Comparison of ENCODE assay signal across 8 cellular contexts in the genomic region with DNA sequence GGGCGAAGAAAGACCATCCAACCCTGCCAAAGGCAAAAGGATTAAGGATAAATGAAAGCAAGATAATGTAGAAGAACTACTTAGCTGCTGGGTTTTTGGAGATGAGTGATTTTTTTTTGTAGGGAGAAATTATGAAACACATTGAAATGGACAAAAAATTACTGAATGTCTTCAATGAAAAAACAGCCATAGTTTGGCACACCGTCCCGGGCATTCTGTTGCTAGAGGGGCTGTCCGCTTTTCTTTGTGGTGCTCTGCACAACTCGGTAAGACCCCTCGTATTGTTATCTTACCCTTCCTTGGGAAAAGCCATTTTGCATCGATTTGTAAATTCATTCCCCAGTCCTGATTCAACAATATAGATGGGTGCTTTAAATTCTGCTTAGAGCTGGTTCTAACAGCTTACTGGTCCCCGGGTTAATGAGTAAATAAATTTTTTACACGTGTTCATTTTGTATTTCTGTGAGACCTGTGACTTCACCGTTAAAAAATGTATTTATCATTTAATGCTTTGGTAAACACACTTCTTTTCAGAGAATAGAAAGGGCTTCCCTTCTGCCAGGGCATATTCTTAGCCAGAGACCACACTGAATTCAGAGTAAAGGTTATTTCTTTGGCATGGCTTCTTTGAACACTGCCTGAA. TPM values are rescaled to one million over a fixed set of nuclear protein-coding genes. Genes with fewer than 3 reads are reported as not detected.
DNase-seq lines count a peak whose midpoint lies in the region; ATAC-seq and TF ChIP-seq lines count a peak whose summit lies in the region.

No MANE protein-coding gene starts in this region.

- H3K9me3 ChIP-seq in CD4-positive, alpha-beta memory T cell (ENCODE audit: control insufficient read depth in 1 of 2, low read length in 2 of 2), result no peaks in the 10 kb centered on the region
- H3K9me3 ChIP-seq in MM.1S (replicated peaks; ENCODE audit: insufficient read depth, low read length) (no peaks in the 10 kb centered on the region), colonic mucosa (no peaks in the 10 kb centered on the region), neuron (ENCODE audit: low read length) (no peaks in the 10 kb centered on the region)

- peaks cover 21 to 29% (median 25%) of the 10 kb centered on the region in 4 donors for H3K4me1 Mint-ChIP-seq in CD4-positive, alpha-beta memory T cell
- peaks cover 29 to 36% (median 29%) of the 10 kb centered on the region in 3 donors for H3K4me1 Mint-ChIP-seq in T-cell
- H3K4me1 Mint-ChIP-seq in natural killer cell treated with Interleukin-12 subunit alpha and Interleukin-12 subunit beta and Interleukin-15 and Interleukin-18, amount 100 ng/mL, for 72 hours (ENCODE audit: low read depth in 2 of 2), result peaks cover 25 to 30% of the 10 kb centered on the region in 2 donors

- peak overlapping the region; percentile 83 for H3K4me2 ChIP-seq in MM.1S (ENCODE audit: low read depth, low read length)

- H3K79me2 ChIP-seq in MM.1S (ENCODE audit: low read length), result peaks cover 40% of the 10 kb centered on the region

- H3K4me3 Mint-ChIP-seq in CD4-positive, alpha-beta memory T cell, result no peak overlapping the region
- no peak overlapping the region for H3K4me3 Mint-ChIP-seq in T-cell
- H3K4me3 Mint-ChIP-seq in natural killer cell treated with Interleukin-12 subunit alpha and Interleukin-12 subunit beta and Interleukin-15 and Interleukin-18, amount 100 ng/mL, for 72 hours, result no peak overlapping the region

- peak in 1 of 5 donors; percentile 1 for DNase-seq in CD4-positive, alpha-beta memory T cell
- DNase-seq in MM.1S (no peak), colonic mucosa (no peak), T-cell (no peak)
- DNase-seq in natural killer cell treated with Interleukin-12 subunit alpha and Interleukin-12 subunit beta and Interleukin-15 and Interleukin-18, amount 100 ng/mL, for 72 hours (ENCODE audit: low spot score), result no peak
- DNase-seq in stimulated activated CD8-positive, alpha-beta memory T cell treated with anti-CD3 and anti-CD28 coated beads, Interleukin-4, amount 100 ng/mL, for 48 hours, result no peak

- no peak for TF ChIP-seq CTCF in MM.1S (IDR thresholded peaks at IDR 0.05; ENCODE audit: low read length)
- no peak for TF ChIP-seq CTCF in colonic mucosa (IDR thresholded peaks at IDR 0.05)

- peaks cover 13% of the 10 kb centered on the region for H3K27me3 ChIP-seq in CD4-positive, alpha-beta memory T cell (ENCODE audit: insufficient read depth, low read length)
- H3K27me3 ChIP-seq in MM.1S (replicated peaks; ENCODE audit: insufficient read depth, low read length), result no peaks in the 10 kb centered on the region
- no peaks in the 10 kb centered on the region for H3K27me3 ChIP-seq in colonic mucosa
- H3K27me3 ChIP-seq in neuron (ENCODE audit: insufficient read depth, low read length), result no peaks in the 10 kb centered on the region

- peak overlapping the region; percentile 94 for H3K27ac ChIP-seq in CD4-positive, alpha-beta memory T cell (ENCODE audit: low read depth, low read length)
- H3K27ac ChIP-seq in MM.1S (ENCODE audit: low read length) (peak overlapping the region; percentile 90; the same call in 1 of the 2 replicates), colonic mucosa (peak overlapping the region; percentile 97)

- H3K36me3 Mint-ChIP-seq in CD4-positive, alpha-beta memory T cell, result peaks cover 0 to 6% of the 10 kb centered on the region in 2 donors
- no peaks in the 10 kb centered on the region for H3K36me3 Mint-ChIP-seq in T-cell
- H3K36me3 Mint-ChIP-seq in natural killer cell treated with Interleukin-12 subunit alpha and Interleukin-12 subunit beta and Interleukin-15 and Interleukin-18, amount 100 ng/mL, for 72 hours, result no peaks in the 10 kb centered on the region

- H2AFZ ChIP-seq in MM.1S (ENCODE audit: low read length) (peak overlapping the region; percentile 91), neuron (ENCODE audit: low read depth, low read length) (peak overlapping the region; percentile 59)

- intact Hi-C loops in CD4-positive, alpha-beta memory T cell (cut with micrococcal nuclease), result loop anchor here (5.0 to 10.0 kb wide), 3 partner anchors 40 to 772 kb away; partner anchors contain the start of genes LDAH and MATN3
- intact Hi-C loops in colonic mucosa (cut with DNase I), result no loop called here

- CTCF ChIA-PET in CD4-positive, alpha-beta memory T cell (lab: Charles Lee; ENCODE audit: partially characterized antibody), result interaction anchor here (1.5 to 4.5 kb wide), 4 partner anchors 10 to 97 kb away, joined by 3 to 19 read pairs (median 4); no protein-coding TSS in a partner anchor
- CTCF ChIA-PET in T-cell (lab: Charles Lee), result interaction anchor here in 1 of 2 donors (0.9 to 1.1 kb wide), 2 partner anchors 37 to 599 kb away, joined by 3 to 10 read pairs; no protein-coding TSS in a partner anchor

- H4K20me1 ChIP-seq in MM.1S (ENCODE audit: insufficient read depth, low read length), result no peaks in the 10 kb centered on the region

- H3K4me3 ChIP-seq in CD4-positive, alpha-beta memory T cell (ENCODE audit: low read length in 2 of 2), result peak overlapping the region; percentile 76 to 90
- H3K4me3 ChIP-seq in MM.1S (ENCODE audit: low read length) (peak overlapping the region; percentile 86), colonic mucosa (peak overlapping the region; percentile 73), neuron (ENCODE audit: low read length) (peak overlapping the region; percentile 76)

- H3K9ac ChIP-seq in MM.1S (ENCODE audit: low read length), result peak overlapping the region; percentile 93
- H3K9ac ChIP-seq in colonic mucosa (ENCODE audit: low read depth in 2 of 2, low read length in 2 of 2), result peak overlapping the region; percentile 64 to 97

- no peak overlapping the region for H3K27ac Mint-ChIP-seq in CD4-positive, alpha-beta memory T cell
- no peak overlapping the region for H3K27ac Mint-ChIP-seq in T-cell
- no peak overlapping the region for H3K27ac Mint-ChIP-seq in natural killer cell treated with Interleukin-12 subunit alpha and Interleukin-12 subunit beta and Interleukin-15 and Interleukin-18, amount 100 ng/mL, for 72 hours

- POLR2A ChIA-PET in CD4-positive, alpha-beta memory T cell (lab: Charles Lee; ENCODE audit: partially characterized antibody), result interaction anchor here (0.6 to 3.1 kb wide), 7 partner anchors 9 to 291 kb away, joined by 3 to 19 read pairs (median 5); partner anchors contain the start of genes TTC32 and WDR35
- POLR2A ChIA-PET in T-cell (lab: Charles Lee), result interaction anchor here in 1 of 2 donors (0.6 to 1.6 kb wide), 3 partner anchors 11 to 65 kb away, joined by 4 to 8 read pairs (median 4); no protein-coding TSS in a partner anchor

- H3F3A ChIP-seq in MM.1S (ENCODE audit: insufficient read depth, low read length), result peaks cover 8% of the 10 kb centered on the region; the same call in 1 of the 2 replicates

- peaks cover 35% of the 10 kb centered on the region for H3K4me1 ChIP-seq in CD4-positive, alpha-beta memory T cell (ENCODE audit: insufficient read depth, low read length)
- H3K4me1 ChIP-seq in MM.1S (ENCODE audit: low read length), result peaks cover 19% of the 10 kb centered on the region
- no peaks in the 10 kb centered on the region for H3K4me1 ChIP-seq in colonic mucosa
- peaks cover 18% of the 10 kb centered on the region for H3K4me1 ChIP-seq in neuron (ENCODE audit: insufficient read depth, low read length)

- H3K9me2 ChIP-seq in MM.1S (replicated peaks; ENCODE audit: insufficient read depth, low read length), result no peaks in the 10 kb centered on the region

- no peaks in the 10 kb centered on the region for H3K36me3 ChIP-seq in CD4-positive, alpha-beta memory T cell (ENCODE audit: insufficient read depth, low read length)
- H3K36me3 ChIP-seq in MM.1S (replicated peaks; ENCODE audit: insufficient read depth, low read length) (no peaks in the 10 kb centered on the region), colonic mucosa (no peaks in the 10 kb centered on the region), neuron (ENCODE audit: insufficient read depth, low read length) (no peaks in the 10 kb centered on the region)

- H3K27me3 Mint-ChIP-seq in CD4-positive, alpha-beta memory T cell, result peaks cover 17 to 19% of the 10 kb centered on the region in 2 donors
- H3K27me3 Mint-ChIP-seq in T-cell, result peaks cover 17 to 24% of the 10 kb centered on the region in 2 donors
- peaks cover 17 to 26% of the 10 kb centered on the region in 2 donors for H3K27me3 Mint-ChIP-seq in natural killer cell treated with Interleukin-12 subunit alpha and Interleukin-12 subunit beta and Interleukin-15 and Interleukin-18, amount 100 ng/mL, for 72 hours

- peaks cover 0 to 2% (median 0%) of the 10 kb centered on the region in 8 donors for H3K9me3 Mint-ChIP-seq in CD4-positive, alpha-beta memory T cell
- H3K9me3 Mint-ChIP-seq in T-cell, result no peaks in the 10 kb centered on the region
- no peaks in the 10 kb centered on the region for H3K9me3 Mint-ChIP-seq in natural killer cell treated with Interleukin-12 subunit alpha and Interleukin-12 subunit beta and Interleukin-15 and Interleukin-18, amount 100 ng/mL, for 72 hours

- ATAC-seq in T-cell (replicated peaks in 1 of 4) (no peak), HG03108 (IDR thresholded peaks at IDR 0.05; ENCODE audit: unreplicated experiment) (no peak)
- no peak for ATAC-seq in natural killer cell treated with Interleukin-12 subunit alpha and Interleukin-12 subunit beta and Interleukin-15 and Interleukin-18, amount 100 ng/mL, for 72 hours

RNA-seq across cellular contexts. Expression of gene LAPTM4A, which starts 0.9 kb away (rescaled TPM):
- 10 to 100 TPM; 47.4 to 50.8 TPM for total RNA-seq in CD4-positive, alpha-beta memory T cell
- polyA plus RNA-seq in CD4-positive, alpha-beta memory T cell, result 100 to 1,000 TPM; 101 to 150 TPM
- total RNA-seq in colonic mucosa (100 to 1,000 TPM; 158 to 190 TPM), T-cell (10 to 100 TPM; 35.3 to 41.1 (median 38.1) TPM)
- 10 to 100 TPM; 13.2 to 37.2 TPM for total RNA-seq in natural killer cell treated with Interleukin-12 subunit alpha and Interleukin-12 subunit beta and Interleukin-15 and Interleukin-18, amount 100 ng/mL, for 72 hours

RNA-seq across cellular contexts. Expression of gene MATN3, which starts 39.9 kb away (rescaled TPM):
- not detected for total RNA-seq in CD4-positive, alpha-beta memory T cell
- polyA plus RNA-seq in CD4-positive, alpha-beta memory T cell, result not detected
- total RNA-seq in colonic mucosa, result under 1 TPM; 0.12 to 0.13 TPM
- under 1 TPM in 2 of 5 donors, not detected in 3; 0.23 to 0.28 TPM for total RNA-seq in T-cell
- not detected for total RNA-seq in natural killer cell treated with Interleukin-12 subunit alpha and Interleukin-12 subunit beta and Interleukin-15 and Interleukin-18, amount 100 ng/mL, for 72 hours
